14 cellular contexts compared by ENCODE assay signal in the genomic region with DNA sequence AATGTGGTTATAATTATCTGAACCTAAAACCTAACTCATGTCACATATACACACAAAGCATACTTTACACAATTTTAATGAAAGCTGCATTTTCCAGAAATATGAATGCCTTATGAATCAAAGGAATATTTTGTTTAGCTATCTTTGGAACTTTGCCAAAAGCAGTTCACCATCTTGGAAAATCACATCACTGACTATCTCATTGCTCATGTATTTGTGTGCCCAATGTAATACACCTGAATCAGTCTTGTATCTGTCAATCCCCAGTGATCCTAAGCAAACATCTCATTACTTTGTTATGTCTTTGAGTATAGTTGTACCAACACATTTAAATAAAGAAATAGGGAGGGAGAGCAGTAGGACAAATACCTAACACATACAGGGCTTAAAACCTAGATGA.
"Had no signal": no experiment of that assay in that cellular context is flagged by ENCODE, and none has a peak within 500 bp of the region (broad histone marks: within the 10 kb centered on the region; RNA-seq: fewer than 3 reads in every experiment).

No MANE protein-coding gene starts in this region.

- H3K9me3 ChIP-seq: gastroesophageal sphincter, sigmoid colon had no signal

- H3K27me3 ChIP-seq: gastroesophageal sphincter, sigmoid colon had no signal

- DNase-seq: effector CD4-positive, alpha-beta T cell; endodermal cell; glutamatergic neuron; islet precursor cell; mammary epithelial cell; naive thymus-derived CD4-positive, alpha-beta T cell; posterior cingulate gyrus; sigmoid colon; stimulated activated CD4-positive, alpha-beta T cell treated with anti-CD3 and anti-CD28 coated beads, Interleukin-2, amount 100 ng/mL, for 24 hours; stimulated activated naive CD4-positive, alpha-beta T cell had no signal

- H3K27ac ChIP-seq: coronary artery, gastroesophageal sphincter, sigmoid colon, skin epidermis had no signal

- ATAC-seq: gastroesophageal sphincter; left lobe of liver; naive thymus-derived CD4-positive, alpha-beta T cell had no signal

- H3K4me3 ChIP-seq: coronary artery, gastroesophageal sphincter, sigmoid colon, skin epidermis had no signal

- H3K36me3 ChIP-seq: gastroesophageal sphincter, sigmoid colon had no signal
